In genomic region chr1:42639116-42639515, GRCh38 we compare ENCODE assay signal across 27 cellular contexts.
"Had no signal": no experiment of that assay in that cellular context is flagged by ENCODE, and none has a peak within 500 bp of the region (broad histone marks: within the 10 kb centered on the region; RNA-seq: fewer than 3 reads in every experiment).

No MANE protein-coding gene starts in this region.

- H3K9me3 Mint-ChIP-seq: activated T-cell treated with anti-CD3 and anti-CD28 coated beads, Interleukin-2, amount 50 U/mL, for 4 hours; activated T-helper 2 cell treated with anti-CD3 and anti-CD28 coated beads, Interferon-gamma antibody, Interleukin-2, Interleukin-4, amounts not matched to agents 10 μg/mL and 5 μg/mL and 100 μg/mL, durations not matched to agents 14 hours and 24 hours and 36 hours; brain; naive thymus-derived CD4-positive, alpha-beta T cell; neural crest cell; T-helper 1 cell treated with Interleukin-12 subunit alpha and Interleukin-12 subunit beta and Interleukin-4 antibody, amounts not matched to agents 30 μg/mL and 1 μg/mL, for 36 hours; type B pancreatic cell had no signal

- H3K4me3 ChIP-seq: esophagus muscularis mucosa, gastroesophageal sphincter, lung, spleen, testis, vagina had no signal

- H3K4me3 Mint-ChIP-seq: activated naive CD8-positive, alpha-beta T cell; activated T-cell treated with anti-CD3 and anti-CD28 coated beads, Interleukin-2, amount 50 U/mL, for 4 hours; brain; naive thymus-derived CD4-positive, alpha-beta T cell; neural crest cell; T-helper 1 cell treated with Interleukin-12 subunit alpha and Interleukin-12 subunit beta and Interleukin-4 antibody, amounts not matched to agents 30 μg/mL and 1 μg/mL, for 36 hours; type B pancreatic cell had no signal

- H3K4me1 Mint-ChIP-seq: brain; naive thymus-derived CD4-positive, alpha-beta T cell; neural crest cell had no signal

- H3K9me3 ChIP-seq: esophagus muscularis mucosa, gastroesophageal sphincter, spleen, testis, vagina had no signal

- H3K27ac Mint-ChIP-seq: activated naive CD8-positive, alpha-beta T cell; activated T-helper 2 cell treated with anti-CD3 and anti-CD28 coated beads, Interferon-gamma antibody, Interleukin-2, Interleukin-4, amounts not matched to agents 10 μg/mL and 5 μg/mL and 100 μg/mL, durations not matched to agents 14 hours and 24 hours and 36 hours; brain; naive thymus-derived CD4-positive, alpha-beta T cell; T-helper 1 cell treated with Interleukin-12 subunit alpha and Interleukin-12 subunit beta and Interleukin-4 antibody, amounts not matched to agents 30 μg/mL and 1 μg/mL, for 36 hours; type B pancreatic cell had no signal

- H3K27me3 Mint-ChIP-seq: activated naive CD8-positive, alpha-beta T cell; brain; type B pancreatic cell had no signal

- H3K36me3 Mint-ChIP-seq: activated naive CD8-positive, alpha-beta T cell; brain; type B pancreatic cell had no signal

- H3K36me3 ChIP-seq: gastroesophageal sphincter, spleen, vagina had no signal

- DNase-seq: activated CD4-positive, alpha-beta T cell treated with anti-CD3 and anti-CD28 coated beads for 4 hours; activated CD4-positive, alpha-beta T cell treated with anti-CD3 and anti-CD28 coated beads, Interleukin-2, amount 50 U/mL, for 48 hours; activated CD4-positive, CD25-positive, alpha-beta regulatory T cell; activated CD8-positive, alpha-beta memory T cell treated with anti-CD3 and anti-CD28 coated beads, Interleukin-2, amount 50 U/mL, for 48 hours; activated naive CD4-positive, alpha-beta T cell; activated T-cell treated with anti-CD3 and anti-CD28 coated beads, Interleukin-2, amount 50 U/mL, for 4 hours; caudate nucleus; dermis blood vessel endothelial cell; effector memory CD4-positive, alpha-beta T cell; head of caudate nucleus; naive thymus-derived CD4-positive, alpha-beta T cell; occipital lobe; spleen; stimulated activated CD4-positive, alpha-beta T cell treated with anti-CD3 and anti-CD28 coated beads, Interleukin-4, amount 100 ng/mL, for 1 hour; stimulated activated naive CD4-positive, alpha-beta T cell; T1000; testis had no signal

- H3K4me1 ChIP-seq: esophagus muscularis mucosa, gastroesophageal sphincter, spleen, testis, vagina had no signal

- H3K27me3 ChIP-seq: esophagus muscularis mucosa, gastroesophageal sphincter, spleen, testis, vagina had no signal

- ATAC-seq: activated T-cell treated with anti-CD3 and anti-CD28 coated beads, Interleukin-2, amount 50 U/mL, for 4 hours; gastroesophageal sphincter; naive thymus-derived CD4-positive, alpha-beta T cell had no signal

- H3K27ac ChIP-seq: esophagus muscularis mucosa, gastroesophageal sphincter, spleen, testis, vagina had no signal
